8 cellular contexts compared by ENCODE assay signal in the genomic region with DNA sequence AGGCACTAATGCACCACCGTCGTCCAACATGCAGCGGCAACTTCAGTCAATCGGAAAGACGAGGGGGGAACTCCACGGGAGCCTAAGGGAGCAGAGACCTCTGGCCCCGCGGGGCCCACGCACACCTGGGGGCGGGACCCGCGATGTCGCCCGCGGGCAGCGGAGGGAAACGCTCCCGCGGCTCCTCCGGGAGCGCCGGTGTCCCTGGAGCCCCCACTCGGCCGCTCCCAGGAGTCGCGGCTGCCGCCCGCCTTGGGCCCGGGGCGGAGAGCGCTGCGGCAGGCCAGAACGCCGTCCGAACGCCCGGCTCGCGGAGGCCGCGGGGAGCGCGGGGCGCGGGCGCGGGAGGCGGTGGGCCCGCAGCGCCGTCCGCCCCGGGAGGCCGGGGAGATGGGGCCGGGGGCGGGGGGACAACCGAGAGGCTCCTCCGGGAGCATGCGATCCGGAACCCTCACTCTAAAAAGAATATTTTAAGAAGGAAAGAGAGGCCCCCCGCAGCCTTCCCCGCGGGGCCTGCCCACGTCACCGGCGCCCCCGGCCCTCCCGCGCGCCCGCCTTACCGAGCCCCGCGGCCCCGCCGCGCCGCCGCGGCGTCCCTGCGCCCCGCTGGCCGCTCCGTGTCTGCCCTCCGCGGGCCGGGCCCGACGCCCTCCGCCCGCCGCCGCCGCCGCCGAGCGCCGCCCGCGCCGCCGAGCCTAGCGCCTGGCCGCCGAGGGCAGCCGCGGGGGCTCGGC.
DNase-seq lines count a peak whose midpoint lies in the region; ATAC-seq and TF ChIP-seq lines count a peak whose summit lies in the region.

No MANE protein-coding gene starts in this region.

- TF ChIP-seq CTCF in AG04449 (IDR thresholded peaks at IDR 0.05; ENCODE audit: insufficient read depth, low read length, missing control alignments) (peak; percentile 12), MM.1S (IDR thresholded peaks at IDR 0.05; ENCODE audit: low read length) (no peak), astrocyte of the spinal cord (IDR thresholded peaks at IDR 0.05; ENCODE audit: low read depth, low read length) (no peak)

- peak overlapping the region; percentile 81 for H3K4me2 ChIP-seq in MM.1S (ENCODE audit: low read depth, low read length)

- H3K9ac ChIP-seq in MM.1S (ENCODE audit: low read length): peak overlapping the region; percentile 41; the same call in 1 of the 2 replicates

- H3K9me3 ChIP-seq in MM.1S (replicated peaks; ENCODE audit: insufficient read depth, low read length): no peaks in the 10 kb centered on the region

- 0 out of 2 replicates have a peak, but pooled peaks cover 3% of the 10 kb centered on the region for H3K27me3 ChIP-seq in MM.1S (replicated peaks; ENCODE audit: insufficient read depth, low read length)

- H3K9me2 ChIP-seq in MM.1S (replicated peaks; ENCODE audit: insufficient read depth, low read length): no peaks in the 10 kb centered on the region

- no peak overlapping the region for H3K27ac ChIP-seq in MM.1S (ENCODE audit: low read length)

- peak; percentile 30 for ATAC-seq in GM19351 (IDR thresholded peaks at IDR 0.05; ENCODE audit: unreplicated experiment)

- H3K36me3 ChIP-seq in MM.1S (replicated peaks; ENCODE audit: insufficient read depth, low read length): no peaks in the 10 kb centered on the region

- H4K20me1 ChIP-seq in MM.1S (ENCODE audit: insufficient read depth, low read length): no peaks in the 10 kb centered on the region

- in situ Hi-C loops in astrocyte of the spinal cord (cut with HindIII; ENCODE audit: low sequenced_read_pairs): no loop called here

- CTCF ChIA-PET in AG04449 (lab: Yijun Ruan, JAX): interaction anchor here (0.8 kb wide), 1 partner anchor 13 kb away, joined by 3 read pairs; no protein-coding TSS in a partner anchor

- peaks cover 12% of the 10 kb centered on the region for H3K4me1 ChIP-seq in MM.1S (ENCODE audit: low read length)

- peaks cover 8% of the 10 kb centered on the region for H3F3A ChIP-seq in MM.1S (ENCODE audit: insufficient read depth, low read length)

- peaks cover 35% of the 10 kb centered on the region for H3K79me2 ChIP-seq in MM.1S (ENCODE audit: low read length)

- peak overlapping the region; percentile 74 for H3K4me3 ChIP-seq in AG04449 (ENCODE audit: low read depth, low read length)
- H3K4me3 ChIP-seq in MM.1S (ENCODE audit: low read length): peak overlapping the region; percentile 64
- H3K4me3 ChIP-seq in astrocyte of the spinal cord (ENCODE audit: low read depth, low read length): peak overlapping the region; percentile 61

- POLR2A ChIA-PET in AG04449 (lab: Yijun Ruan, JAX): no interaction called here

- DNase-seq in AG04449 (ENCODE audit: low read depth, low spot score) (no peak), MM.1S (peak; percentile 16), astrocyte of the spinal cord (ENCODE audit: low read depth, low spot score) (no peak), iPS-NIHi7 (ENCODE audit: extremely low spot score) (peak; percentile 44), SIG-M5 treated with dmso at 0.1 percent for 504 hours (lab: John Stamatoyannopoulos, UW; ENCODE audit: unreplicated experiment) (no peak), middle frontal gyrus (ENCODE audit: extremely low spot score, low spot score) (no peak)
- DNase-seq in stimulated activated CD4-positive, alpha-beta T cell treated with anti-CD3 and anti-CD28 coated beads, Interleukin-2, amount 100 ng/mL, for 24 hours: peak; percentile 20

- peak overlapping the region; percentile 59; the same call in 1 of the 2 replicates for H2AFZ ChIP-seq in MM.1S (ENCODE audit: low read length)

Comparison
In these comparisons a context has a peak if more than half of its experiments do, and no peak if none do; other contexts are left out.
1. DNase-seq: peak in MM.1S (single experiment), iPS-NIHi7 (single experiment) and stimulated activated CD4-positive, alpha-beta T cell treated with anti-CD3 and anti-CD28 coated beads, Interleukin-2, amount 100 ng/mL, for 24 hours (2 of 2); none in AG04449 (single experiment), astrocyte of the spinal cord (single experiment), SIG-M5 treated with dmso at 0.1 percent for 504 hours (single experiment) and middle frontal gyrus (single experiment).
2. Peak in every context shown above with its lines, with median percentiles within 50 percentile points of each other: H3K4me3 ChIP-seq.